1 cellular context compared by ENCODE assay signal in the genomic region with DNA sequence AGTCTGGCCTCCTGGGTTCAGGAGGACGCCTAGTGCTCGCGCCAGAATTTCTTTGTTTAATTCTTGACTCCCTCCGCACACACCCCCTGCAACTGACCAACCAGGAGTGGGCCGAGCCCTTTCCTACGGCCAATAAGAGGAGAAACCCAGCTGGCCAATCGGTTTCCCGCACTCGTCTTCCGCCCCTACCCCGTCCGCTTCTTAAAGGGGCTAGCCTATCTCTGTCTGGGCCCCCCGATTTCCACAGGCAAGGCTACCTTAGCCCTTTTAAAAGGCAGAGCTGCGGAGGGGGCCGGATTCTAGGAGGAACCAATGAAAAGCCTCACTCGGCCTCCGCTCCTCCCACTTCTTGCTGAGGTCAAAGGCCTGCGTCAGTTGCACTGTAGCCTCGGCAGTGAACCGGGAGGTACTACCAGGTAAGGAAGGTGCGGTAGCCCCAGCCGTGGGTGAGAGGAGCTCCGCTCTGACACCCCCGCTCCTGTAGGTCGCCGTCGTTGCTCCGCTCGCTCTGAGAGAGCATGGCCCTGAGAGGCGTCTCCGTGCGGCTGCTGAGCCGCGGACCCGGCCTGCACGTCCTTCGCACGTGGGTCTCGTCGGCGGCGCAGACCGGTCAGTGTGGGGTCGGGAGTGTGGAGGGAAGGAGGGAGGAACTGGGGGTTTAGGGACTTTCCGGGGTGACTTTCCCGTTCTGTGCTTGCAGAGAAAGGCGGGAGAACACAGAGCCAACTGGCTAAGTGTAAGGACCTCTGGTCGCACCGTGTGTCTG.
A peak's percentile ranks its signal among the peaks of the same experiment; 100 is the strongest.
TF ChIP-seq lines count a peak whose summit lies in the region.

A gene (plus strand): TSS at position 374 of the 766 bp plus-strand sequence. CDS start 145 bp downstream, at position 519.

TF ChIP-seq in GM23338, 12 proteins besides CTCF, POLR2A, EP300 and RAD21:
- TF ChIP-seq CREB1 (CRISPR knock-in tag; IDR thresholded peaks at IDR 0.05; ENCODE audit: low read depth) (peak; percentile 94), NANOG (IDR thresholded peaks at IDR 0.05; ENCODE audit: borderline replicate concordance) (no peak), ZNF331 (CRISPR knock-in tag; IDR thresholded peaks at IDR 0.05; ENCODE audit: low read depth) (no peak), STAT1 (IDR thresholded peaks at IDR 0.05; ENCODE audit: unreplicated experiment) (no peak), POLR2AphosphoS5 (IDR thresholded peaks at IDR 0.05; ENCODE audit: low read depth) (peak; percentile 77)
- TF ChIP-seq, protein P1, sequence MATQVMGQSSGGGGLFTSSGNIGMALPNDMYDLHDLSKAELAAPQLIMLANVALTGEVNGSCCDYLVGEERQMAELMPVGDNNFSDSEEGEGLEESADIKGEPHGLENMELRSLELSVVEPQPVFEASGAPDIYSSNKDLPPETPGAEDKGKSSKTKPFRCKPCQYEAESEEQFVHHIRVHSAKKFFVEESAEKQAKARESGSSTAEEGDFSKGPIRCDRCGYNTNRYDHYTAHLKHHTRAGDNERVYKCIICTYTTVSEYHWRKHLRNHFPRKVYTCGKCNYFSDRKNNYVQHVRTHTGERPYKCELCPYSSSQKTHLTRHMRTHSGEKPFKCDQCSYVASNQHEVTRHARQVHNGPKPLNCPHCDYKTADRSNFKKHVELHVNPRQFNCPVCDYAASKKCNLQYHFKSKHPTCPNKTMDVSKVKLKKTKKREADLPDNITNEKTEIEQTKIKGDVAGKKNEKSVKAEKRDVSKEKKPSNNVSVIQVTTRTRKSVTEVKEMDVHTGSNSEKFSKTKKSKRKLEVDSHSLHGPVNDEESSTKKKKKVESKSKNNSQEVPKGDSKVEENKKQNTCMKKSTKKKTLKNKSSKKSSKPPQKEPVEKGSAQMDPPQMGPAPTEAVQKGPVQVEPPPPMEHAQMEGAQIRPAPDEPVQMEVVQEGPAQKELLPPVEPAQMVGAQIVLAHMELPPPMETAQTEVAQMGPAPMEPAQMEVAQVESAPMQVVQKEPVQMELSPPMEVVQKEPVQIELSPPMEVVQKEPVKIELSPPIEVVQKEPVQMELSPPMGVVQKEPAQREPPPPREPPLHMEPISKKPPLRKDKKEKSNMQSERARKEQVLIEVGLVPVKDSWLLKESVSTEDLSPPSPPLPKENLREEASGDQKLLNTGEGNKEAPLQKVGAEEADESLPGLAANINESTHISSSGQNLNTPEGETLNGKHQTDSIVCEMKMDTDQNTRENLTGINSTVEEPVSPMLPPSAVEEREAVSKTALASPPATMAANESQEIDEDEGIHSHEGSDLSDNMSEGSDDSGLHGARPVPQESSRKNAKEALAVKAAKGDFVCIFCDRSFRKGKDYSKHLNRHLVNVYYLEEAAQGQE (IDR thresholded peaks at IDR 0.05; ENCODE audit: unreplicated experiment) = no peak
- TF ChIP-seq, protein P2, sequence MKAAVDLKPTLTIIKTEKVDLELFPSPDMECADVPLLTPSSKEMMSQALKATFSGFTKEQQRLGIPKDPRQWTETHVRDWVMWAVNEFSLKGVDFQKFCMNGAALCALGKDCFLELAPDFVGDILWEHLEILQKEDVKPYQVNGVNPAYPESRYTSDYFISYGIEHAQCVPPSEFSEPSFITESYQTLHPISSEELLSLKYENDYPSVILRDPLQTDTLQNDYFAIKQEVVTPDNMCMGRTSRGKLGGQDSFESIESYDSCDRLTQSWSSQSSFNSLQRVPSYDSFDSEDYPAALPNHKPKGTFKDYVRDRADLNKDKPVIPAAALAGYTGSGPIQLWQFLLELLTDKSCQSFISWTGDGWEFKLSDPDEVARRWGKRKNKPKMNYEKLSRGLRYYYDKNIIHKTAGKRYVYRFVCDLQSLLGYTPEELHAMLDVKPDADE (IDR thresholded peaks at IDR 0.05) = 0 out of 2 replicates have a peak, but pooled peaks have one; percentile 8
